1 cellular context compared by ENCODE assay signal in genomic region chr11:61298663-61299244, GRCh38.
A peak's percentile ranks its signal among the peaks of the same experiment; 100 is the strongest.
TF ChIP-seq lines count a peak whose summit lies in the region.

No MANE protein-coding gene starts in this region.

TF ChIP-seq in HepG2, 621 proteins besides CTCF, POLR2A, EP300 and RAD21 (continued from another document and continues in another):
- TF ChIP-seq NCOA5 (CRISPR knock-in tag; IDR thresholded peaks at IDR 0.05), result no peak
- TF ChIP-seq, protein P1, sequence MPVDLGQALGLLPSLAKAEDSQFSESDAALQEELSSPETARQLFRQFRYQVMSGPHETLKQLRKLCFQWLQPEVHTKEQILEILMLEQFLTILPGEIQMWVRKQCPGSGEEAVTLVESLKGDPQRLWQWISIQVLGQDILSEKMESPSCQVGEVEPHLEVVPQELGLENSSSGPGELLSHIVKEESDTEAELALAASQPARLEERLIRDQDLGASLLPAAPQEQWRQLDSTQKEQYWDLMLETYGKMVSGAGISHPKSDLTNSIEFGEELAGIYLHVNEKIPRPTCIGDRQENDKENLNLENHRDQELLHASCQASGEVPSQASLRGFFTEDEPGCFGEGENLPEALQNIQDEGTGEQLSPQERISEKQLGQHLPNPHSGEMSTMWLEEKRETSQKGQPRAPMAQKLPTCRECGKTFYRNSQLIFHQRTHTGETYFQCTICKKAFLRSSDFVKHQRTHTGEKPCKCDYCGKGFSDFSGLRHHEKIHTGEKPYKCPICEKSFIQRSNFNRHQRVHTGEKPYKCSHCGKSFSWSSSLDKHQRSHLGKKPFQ (CRISPR knock-in tag; IDR thresholded peaks at IDR 0.05; ENCODE audit: insufficient replicate concordance), result no peak
- TF ChIP-seq MTF2 (CRISPR knock-in tag; IDR thresholded peaks at IDR 0.05; ENCODE audit: borderline replicate concordance), result no peak
- TF ChIP-seq ELF1 (CRISPR knock-in tag; IDR thresholded peaks at IDR 0.05), result no peak
- TF ChIP-seq ZNF605 (CRISPR knock-in tag; IDR thresholded peaks at IDR 0.05), result no peak
- peak; percentile 75; the same call in 1 of the 2 replicates for TF ChIP-seq ZBTB7B (CRISPR knock-in tag; IDR thresholded peaks at IDR 0.05)
- no peak for TF ChIP-seq U2AF1 (optimal IDR thresholded peaks at IDR 0.05; ENCODE audit: low read depth, low read length)
- TF ChIP-seq MBNL3 (CRISPR knock-in tag; conservative IDR thresholded peaks at IDR 0.05), result no peak
- TF ChIP-seq ZFP62 (CRISPR knock-in tag; IDR thresholded peaks at IDR 0.05), result no peak
- 0 out of 2 replicates have a peak, but pooled peaks have one; percentile 30 for TF ChIP-seq NFYB (CRISPR knock-in tag; IDR thresholded peaks at IDR 0.05)
- TF ChIP-seq ZNF639 (CRISPR knock-in tag; conservative IDR thresholded peaks at IDR 0.05), result no peak
- TF ChIP-seq PPARG (CRISPR knock-in tag; conservative IDR thresholded peaks at IDR 0.05), result no peak; the same call in 1 of the 2 replicates
- no peak for TF ChIP-seq THAP7 (CRISPR knock-in tag; IDR thresholded peaks at IDR 0.05)
- 0 out of 2 replicates have a peak, but pooled peaks have one; percentile 18 for TF ChIP-seq SP5 (CRISPR knock-in tag; IDR thresholded peaks at IDR 0.05; ENCODE audit: borderline replicate concordance, low read depth)
- no peak for TF ChIP-seq PCBP2 (optimal IDR thresholded peaks at IDR 0.05; ENCODE audit: low read depth, low read length, poor library complexity, severe bottlenecking)
- TF ChIP-seq SMAD9 (CRISPR knock-in tag; IDR thresholded peaks at IDR 0.05), result no peak
- no peak for TF ChIP-seq NPAS2 (CRISPR knock-in tag; IDR thresholded peaks at IDR 0.05; ENCODE audit: borderline replicate concordance)
- no peak for TF ChIP-seq ZFP36L1 (CRISPR knock-in tag; IDR thresholded peaks at IDR 0.05)
- TF ChIP-seq FOXC1 (CRISPR knock-in tag; IDR thresholded peaks at IDR 0.05; ENCODE audit: borderline replicate concordance), result no peak
- TF ChIP-seq ZNF703 (CRISPR knock-in tag; IDR thresholded peaks at IDR 0.05; ENCODE audit: borderline replicate concordance), result no peak
- TF ChIP-seq ZGPAT (CRISPR knock-in tag; IDR thresholded peaks at IDR 0.05), result peak; percentile 77
- TF ChIP-seq ZNF512 (CRISPR knock-in tag; IDR thresholded peaks at IDR 0.05), result no peak
- TF ChIP-seq TGIF2 (CRISPR knock-in tag; IDR thresholded peaks at IDR 0.05), result peak; percentile 62; the same call in 1 of the 2 replicates
- TF ChIP-seq SMAD3 (CRISPR knock-in tag; IDR thresholded peaks at IDR 0.05), result no peak; the same call in 1 of the 2 replicates
- TF ChIP-seq, protein P2, sequence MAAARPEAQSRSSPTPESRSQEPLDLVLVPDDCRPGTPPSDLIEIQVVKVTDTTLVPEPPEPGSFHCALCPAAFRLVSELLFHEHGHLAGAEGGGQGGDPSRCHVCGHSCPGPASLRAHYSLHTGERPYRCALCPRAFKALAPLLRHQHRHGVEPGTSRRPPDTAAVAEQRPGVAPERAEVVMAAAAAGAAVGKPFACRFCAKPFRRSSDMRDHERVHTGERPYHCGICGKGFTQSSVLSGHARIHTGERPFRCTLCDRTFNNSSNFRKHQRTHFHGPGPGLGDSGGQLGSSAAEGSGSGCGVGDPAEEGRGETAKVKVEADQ (CRISPR knock-in tag; IDR thresholded peaks at IDR 0.05; ENCODE audit: borderline replicate concordance), result no peak
- no peak for TF ChIP-seq MTA3 (CRISPR knock-in tag; IDR thresholded peaks at IDR 0.05)
- no peak for TF ChIP-seq GZF1 (CRISPR knock-in tag; IDR thresholded peaks at IDR 0.05)
- TF ChIP-seq, protein P3, sequence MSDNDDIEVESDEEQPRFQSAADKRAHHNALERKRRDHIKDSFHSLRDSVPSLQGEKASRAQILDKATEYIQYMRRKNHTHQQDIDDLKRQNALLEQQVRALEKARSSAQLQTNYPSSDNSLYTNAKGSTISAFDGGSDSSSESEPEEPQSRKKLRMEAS (IDR thresholded peaks at IDR 0.05), result peak; percentile 82
- TF ChIP-seq ATRX (CRISPR knock-in tag; IDR thresholded peaks at IDR 0.05; ENCODE audit: borderline replicate concordance), result no peak
- no peak for TF ChIP-seq CERS6 (CRISPR knock-in tag; IDR thresholded peaks at IDR 0.05)
- TF ChIP-seq KDM1A (CRISPR knock-in tag; IDR thresholded peaks at IDR 0.05), result no peak
- TF ChIP-seq HNF4A (CRISPR knock-in tag; IDR thresholded peaks at IDR 0.05), result peak; percentile 98
- TF ChIP-seq ZBTB20 (CRISPR knock-in tag; IDR thresholded peaks at IDR 0.05; ENCODE audit: borderline replicate concordance, low read depth), result 0 out of 2 replicates have a peak, but pooled peaks have one; percentile 38
- 0 out of 2 replicates have a peak, but pooled peaks have one; percentile 56 for TF ChIP-seq THRA (CRISPR knock-in tag; IDR thresholded peaks at IDR 0.05; ENCODE audit: borderline replicate concordance)
- TF ChIP-seq, protein P4, sequence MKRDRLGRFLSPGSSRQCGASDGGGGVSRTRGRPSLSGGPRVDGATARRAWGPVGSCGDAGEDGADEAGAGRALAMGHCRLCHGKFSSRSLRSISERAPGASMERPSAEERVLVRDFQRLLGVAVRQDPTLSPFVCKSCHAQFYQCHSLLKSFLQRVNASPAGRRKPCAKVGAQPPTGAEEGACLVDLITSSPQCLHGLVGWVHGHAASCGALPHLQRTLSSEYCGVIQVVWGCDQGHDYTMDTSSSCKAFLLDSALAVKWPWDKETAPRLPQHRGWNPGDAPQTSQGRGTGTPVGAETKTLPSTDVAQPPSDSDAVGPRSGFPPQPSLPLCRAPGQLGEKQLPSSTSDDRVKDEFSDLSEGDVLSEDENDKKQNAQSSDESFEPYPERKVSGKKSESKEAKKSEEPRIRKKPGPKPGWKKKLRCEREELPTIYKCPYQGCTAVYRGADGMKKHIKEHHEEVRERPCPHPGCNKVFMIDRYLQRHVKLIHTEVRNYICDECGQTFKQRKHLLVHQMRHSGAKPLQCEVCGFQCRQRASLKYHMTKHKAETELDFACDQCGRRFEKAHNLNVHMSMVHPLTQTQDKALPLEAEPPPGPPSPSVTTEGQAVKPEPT (CRISPR knock-in tag; IDR thresholded peaks at IDR 0.05; ENCODE audit: low read depth), result no peak
- TF ChIP-seq BRF2 (CRISPR knock-in tag; IDR thresholded peaks at IDR 0.05), result no peak
- TF ChIP-seq ZNF337 (CRISPR knock-in tag; IDR thresholded peaks at IDR 0.05; ENCODE audit: borderline replicate concordance, low read depth), result no peak
- no peak for TF ChIP-seq ZNF343 (CRISPR knock-in tag; IDR thresholded peaks at IDR 0.05)
- no peak for TF ChIP-seq ZNF768 (CRISPR knock-in tag; IDR thresholded peaks at IDR 0.05)
- TF ChIP-seq, protein P5, sequence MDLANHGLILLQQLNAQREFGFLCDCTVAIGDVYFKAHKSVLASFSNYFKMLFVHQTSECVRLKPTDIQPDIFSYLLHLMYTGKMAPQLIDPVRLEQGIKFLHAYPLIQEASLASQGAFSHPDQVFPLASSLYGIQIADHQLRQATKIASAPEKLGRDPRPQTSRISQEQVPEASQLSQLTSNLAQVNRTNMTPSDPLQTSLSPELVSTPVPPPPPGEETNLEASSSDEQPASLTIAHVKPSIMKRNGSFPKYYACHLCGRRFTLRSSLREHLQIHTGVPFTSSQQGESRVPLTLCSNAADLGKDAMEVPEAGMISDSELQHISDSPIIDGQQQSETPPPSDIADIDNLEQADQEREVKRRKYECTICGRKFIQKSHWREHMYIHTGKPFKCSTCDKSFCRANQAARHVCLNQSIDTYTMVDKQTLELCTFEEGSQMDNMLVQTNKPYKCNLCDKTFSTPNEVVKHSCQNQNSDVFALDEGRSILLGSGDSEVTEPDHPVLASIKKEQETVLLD (CRISPR knock-in tag; IDR thresholded peaks at IDR 0.05; ENCODE audit: low read depth), result no peak
- 0 out of 2 replicates have a peak, but pooled peaks have one; percentile 37 for TF ChIP-seq SP4 (CRISPR knock-in tag; IDR thresholded peaks at IDR 0.05)
- TF ChIP-seq, protein P6, sequence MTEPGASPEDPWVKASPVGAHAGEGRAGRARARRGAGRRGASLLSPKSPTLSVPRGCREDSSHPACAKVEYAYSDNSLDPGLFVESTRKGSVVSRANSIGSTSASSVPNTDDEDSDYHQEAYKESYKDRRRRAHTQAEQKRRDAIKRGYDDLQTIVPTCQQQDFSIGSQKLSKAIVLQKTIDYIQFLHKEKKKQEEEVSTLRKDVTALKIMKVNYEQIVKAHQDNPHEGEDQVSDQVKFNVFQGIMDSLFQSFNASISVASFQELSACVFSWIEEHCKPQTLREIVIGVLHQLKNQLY (CRISPR knock-in tag; IDR thresholded peaks at IDR 0.05), result no peak
- no peak for TF ChIP-seq ZNF607 (CRISPR knock-in tag; IDR thresholded peaks at IDR 0.05; ENCODE audit: borderline replicate concordance)
- TF ChIP-seq ZNF33B (CRISPR knock-in tag; IDR thresholded peaks at IDR 0.05), result no peak
- TF ChIP-seq SNRNP70 (IDR thresholded peaks at IDR 0.05; ENCODE audit: low read depth, low read length), result no peak
- TF ChIP-seq, protein P7, sequence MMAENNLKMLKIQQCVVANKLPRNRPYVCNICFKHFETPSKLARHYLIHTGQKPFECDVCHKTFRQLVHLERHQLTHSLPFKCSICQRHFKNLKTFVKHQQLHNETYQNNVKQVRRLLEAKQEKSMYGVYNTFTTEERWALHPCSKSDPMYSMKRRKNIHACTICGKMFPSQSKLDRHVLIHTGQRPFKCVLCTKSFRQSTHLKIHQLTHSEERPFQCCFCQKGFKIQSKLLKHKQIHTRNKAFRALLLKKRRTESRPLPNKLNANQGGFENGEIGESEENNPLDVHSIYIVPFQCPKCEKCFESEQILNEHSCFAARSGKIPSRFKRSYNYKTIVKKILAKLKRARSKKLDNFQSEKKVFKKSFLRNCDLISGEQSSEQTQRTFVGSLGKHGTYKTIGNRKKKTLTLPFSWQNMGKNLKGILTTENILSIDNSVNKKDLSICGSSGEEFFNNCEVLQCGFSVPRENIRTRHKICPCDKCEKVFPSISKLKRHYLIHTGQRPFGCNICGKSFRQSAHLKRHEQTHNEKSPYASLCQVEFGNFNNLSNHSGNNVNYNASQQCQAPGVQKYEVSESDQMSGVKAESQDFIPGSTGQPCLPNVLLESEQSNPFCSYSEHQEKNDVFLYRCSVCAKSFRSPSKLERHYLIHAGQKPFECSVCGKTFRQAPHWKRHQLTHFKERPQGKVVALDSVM (CRISPR knock-in tag; IDR thresholded peaks at IDR 0.05), result no peak
- TF ChIP-seq POLR2AphosphoS5 (IDR thresholded peaks at IDR 0.05; ENCODE audit: low read depth, low read length), result no peak; the same call in 1 of the 2 replicates
- peak; percentile 40 for TF ChIP-seq HNRNPLL (IDR thresholded peaks at IDR 0.05; ENCODE audit: low read depth, low read length, poor library complexity, severe bottlenecking)
